In genomic region chrX:41337140-41337539, GRCh38 we compare ENCODE assay signal across 9 cellular contexts. TPM values are rescaled to one million over a fixed set of nuclear protein-coding genes. Genes with fewer than 3 reads are reported as not detected.
DNase-seq lines count a peak whose midpoint lies in the region; ATAC-seq and TF ChIP-seq lines count a peak whose summit lies in the region.
"Had no signal": no experiment of that assay in that cellular context is flagged by ENCODE, and none has a peak within 500 bp of the region (broad histone marks: within the 10 kb centered on the region; RNA-seq: fewer than 3 reads in every experiment).

No MANE protein-coding gene starts in this region.

- 0 out of 2 replicates have a peak overlapping the region, but pooled peaks have one; percentile 7 for H3K9ac ChIP-seq in SK-N-SH

- TF ChIP-seq EP300 in SK-N-SH (IDR thresholded peaks at IDR 0.05; ENCODE audit: borderline replicate concordance in 1 of 2, low read depth in 1 of 2, low read length in 1 of 2): no peak

- no peak overlapping the region for H2AFZ ChIP-seq in SK-N-SH (ENCODE audit: low read depth)
- H2AFZ ChIP-seq in hepatocyte: no peak overlapping the region

- H3K4me2 ChIP-seq in SK-N-SH: peak overlapping the region; percentile 89
- peak overlapping the region; percentile 85 for H3K4me2 ChIP-seq in hepatocyte

- no peak for ATAC-seq in SK-N-SH treated with all-trans-retinoic acid at 6 μM for 48 hours
- no peak for ATAC-seq in stimulated activated memory B cell treated with anti-CD40 and anti-IgM and Interleukin-4, amounts not matched to agents 10 μg/mL and 1 μg/mL and 100 μg/mL, for 72 hours
- no peak for ATAC-seq in HG02852 (IDR thresholded peaks at IDR 0.05; ENCODE audit: unreplicated experiment)

- H3K9me3 Mint-ChIP-seq in activated CD4-positive, alpha-beta memory T cell treated with anti-CD3 and anti-CD28 coated beads, Interleukin-2, amount 10 ng/mL, durations not matched to agents 7 days and 5 days: no peaks in the 10 kb centered on the region
- H3K9me3 Mint-ChIP-seq in stimulated activated memory B cell treated with anti-CD40 and anti-IgM and Interleukin-4, amounts not matched to agents 10 μg/mL and 1 μg/mL and 100 μg/mL, for 72 hours: no peaks in the 10 kb centered on the region

- peak overlapping the region; percentile 87 for H3K4me3 Mint-ChIP-seq in activated CD4-positive, alpha-beta memory T cell treated with anti-CD3 and anti-CD28 coated beads, Interleukin-2, amount 10 ng/mL, durations not matched to agents 7 days and 5 days
- H3K4me3 Mint-ChIP-seq in stimulated activated memory B cell treated with anti-CD40 and anti-IgM and Interleukin-4, amounts not matched to agents 10 μg/mL and 1 μg/mL and 100 μg/mL, for 72 hours: peak overlapping the region; percentile 100

- DNase-seq in SK-N-SH (no peak), hepatocyte (ENCODE audit: low spot score) (no peak)
- DNase-seq in activated CD4-positive, alpha-beta memory T cell treated with anti-CD3 and anti-CD28 coated beads, Interleukin-2, amount 10 ng/mL, durations not matched to agents 7 days and 5 days: no peak
- DNase-seq in stimulated activated CD4-positive, alpha-beta T cell treated with anti-CD3 and anti-CD28 coated beads, Interleukin-2, amount 100 ng/mL, for 24 hours: no peak
- no peak for DNase-seq in stimulated activated naive CD4-positive, alpha-beta T cell treated with Interleukin-2 at 50 U/mL for 16 hours (lab: John Stamatoyannopoulos, UW)
- DNase-seq: H7 had no signal

- POLR2A ChIA-PET in SK-N-SH (lab: Yijun Ruan, JAX): no interaction called here
- POLR2A ChIA-PET in activated CD4-positive, alpha-beta memory T cell treated with anti-CD3 and anti-CD28 coated beads, Interleukin-2, amount 10 ng/mL, durations not matched to agents 7 days and 5 days (lab: Charles Lee): interaction anchor here (0.8 to 3.4 kb wide), 7 partner anchors 11 to 252 kb away, joined by 3 to 21 read pairs (median 4); partner anchors contain the start of gene USP9X

- peaks cover 21% of the 10 kb centered on the region for H3F3A ChIP-seq in SK-N-SH (replicated peaks; ENCODE audit: insufficient read depth)

- 69% methylated on average over 1 of the region's 1 CpG for WGBS in SK-N-SH (ENCODE audit: low lambda C conversion rate)
- 71% methylated on average over 1 of the region's 1 CpG for WGBS in hepatocyte (ENCODE audit: low lambda C conversion rate, missing lambda C conversion rate)

- H3K4me3 ChIP-seq in SK-N-SH (ENCODE audit: low read depth in 2 of 2, low read length in 1 of 2): peak overlapping the region; percentile 99 to 100
- peak overlapping the region; percentile 76 for H3K4me3 ChIP-seq in hepatocyte

- H3K27ac ChIP-seq in SK-N-SH (ENCODE audit: low read depth in 2 of 2, low read length in 1 of 2) (peak overlapping the region in 1 of 2 experiments; percentile 99; a peak in 1 of 4 replicates), hepatocyte (no peak overlapping the region)

- no peaks in the 10 kb centered on the region for H3K27me3 Mint-ChIP-seq in activated CD4-positive, alpha-beta memory T cell treated with anti-CD3 and anti-CD28 coated beads, Interleukin-2, amount 10 ng/mL, durations not matched to agents 7 days and 5 days
- no peaks in the 10 kb centered on the region for H3K27me3 Mint-ChIP-seq in stimulated activated memory B cell treated with anti-CD40 and anti-IgM and Interleukin-4, amounts not matched to agents 10 μg/mL and 1 μg/mL and 100 μg/mL, for 72 hours

- H3K27ac Mint-ChIP-seq in activated CD4-positive, alpha-beta memory T cell treated with anti-CD3 and anti-CD28 coated beads, Interleukin-2, amount 10 ng/mL, durations not matched to agents 7 days and 5 days: peak overlapping the region; percentile 44
- no peak overlapping the region for H3K27ac Mint-ChIP-seq in stimulated activated memory B cell treated with anti-CD40 and anti-IgM and Interleukin-4, amounts not matched to agents 10 μg/mL and 1 μg/mL and 100 μg/mL, for 72 hours

- H3K4me1 ChIP-seq in SK-N-SH (ENCODE audit: control insufficient read depth in 1 of 2, insufficient read depth in 2 of 2, low read depth in 1 of 2, low read length in 1 of 2) (peaks cover 0 to 20% of the 10 kb centered on the region in 2 experiments; a peak in 3 of 4 replicates), hepatocyte (ENCODE audit: insufficient read depth) (peaks cover 6% of the 10 kb centered on the region)

- H3K27me3 ChIP-seq in SK-N-SH (ENCODE audit: insufficient read depth): no peaks in the 10 kb centered on the region
- no peaks in the 10 kb centered on the region for H3K27me3 ChIP-seq in hepatocyte

- H3K79me2 ChIP-seq in SK-N-SH (ENCODE audit: insufficient read depth): peaks cover 82% of the 10 kb centered on the region
- H3K79me2 ChIP-seq in hepatocyte: peaks cover 76% of the 10 kb centered on the region

- CTCF ChIA-PET in SK-N-SH (lab: Yijun Ruan, JAX): interaction anchor here (1.3 kb wide), 1 partner anchor 84 kb away, joined by 5 read pairs; no protein-coding TSS in a partner anchor
- CTCF ChIA-PET in activated CD4-positive, alpha-beta memory T cell treated with anti-CD3 and anti-CD28 coated beads, Interleukin-2, amount 10 ng/mL, durations not matched to agents 7 days and 5 days (lab: Charles Lee): interaction anchor here (0.6 to 1.4 kb wide), 5 partner anchors 46 to 121 kb away, joined by 3 to 4 read pairs (median 3); no protein-coding TSS in a partner anchor

- H4K20me1 ChIP-seq in SK-N-SH (ENCODE audit: insufficient read depth) (peaks cover 72% of the 10 kb centered on the region), hepatocyte (ENCODE audit: insufficient read depth, poor library complexity, severe bottlenecking) (peaks cover 72% of the 10 kb centered on the region)

- peaks cover 40% of the 10 kb centered on the region for H3K4me1 Mint-ChIP-seq in activated CD4-positive, alpha-beta memory T cell treated with anti-CD3 and anti-CD28 coated beads, Interleukin-2, amount 10 ng/mL, durations not matched to agents 7 days and 5 days
- peaks cover 27% of the 10 kb centered on the region for H3K4me1 Mint-ChIP-seq in stimulated activated memory B cell treated with anti-CD40 and anti-IgM and Interleukin-4, amounts not matched to agents 10 μg/mL and 1 μg/mL and 100 μg/mL, for 72 hours

- H3K36me3 ChIP-seq in SK-N-SH (replicated peaks in 1 of 2; ENCODE audit: control insufficient read depth in 1 of 2, insufficient read depth in 2 of 2, low read length in 1 of 2) (peaks cover 44 to 45% of the 10 kb centered on the region in 2 experiments), hepatocyte (replicated peaks; ENCODE audit: insufficient read depth, low read depth) (no peaks in the 10 kb centered on the region)

- TF ChIP-seq RAD21 in SK-N-SH (IDR thresholded peaks at IDR 0.05; ENCODE audit: low read length): no peak

- no peaks in the 10 kb centered on the region for H3K9me2 ChIP-seq in SK-N-SH
- no peaks in the 10 kb centered on the region for H3K9me2 ChIP-seq in hepatocyte (replicated peaks; ENCODE audit: insufficient read depth)

- no peak for TF ChIP-seq CTCF in SK-N-SH (IDR thresholded peaks at IDR 0.05)
- no peak for TF ChIP-seq CTCF in hepatocyte (IDR thresholded peaks at IDR 0.05; ENCODE audit: poor library complexity)

- H3K9me3 ChIP-seq in SK-N-SH (no peaks in the 10 kb centered on the region), hepatocyte (ENCODE audit: low read depth) (no peaks in the 10 kb centered on the region)

- peaks cover 71% of the 10 kb centered on the region for H3K36me3 Mint-ChIP-seq in activated CD4-positive, alpha-beta memory T cell treated with anti-CD3 and anti-CD28 coated beads, Interleukin-2, amount 10 ng/mL, durations not matched to agents 7 days and 5 days (ENCODE audit: low read depth)
- peaks cover 21% of the 10 kb centered on the region for H3K36me3 Mint-ChIP-seq in stimulated activated memory B cell treated with anti-CD40 and anti-IgM and Interleukin-4, amounts not matched to agents 10 μg/mL and 1 μg/mL and 100 μg/mL, for 72 hours

TF ChIP-seq in SK-N-SH, 30 proteins besides CTCF, POLR2A, EP300 and RAD21 (continues in another document):
- no peak for TF ChIP-seq EZH2phosphoT487 (IDR thresholded peaks at IDR 0.05; ENCODE audit: borderline replicate concordance, low read depth)
- no peak for TF ChIP-seq MAX (IDR thresholded peaks at IDR 0.05; ENCODE audit: low read depth)
- no peak for TF ChIP-seq USF1 (IDR thresholded peaks at IDR 0.05; ENCODE audit: borderline replicate concordance, low read depth)
- TF ChIP-seq JUND (IDR thresholded peaks at IDR 0.05): no peak
- no peak for TF ChIP-seq FOXM1 (IDR thresholded peaks at IDR 0.05; ENCODE audit: low read depth)

TF ChIP-seq in SK-N-SH treated with all-trans-retinoic acid at 6 μM for 48 hours, 23 proteins besides CTCF, POLR2A, EP300 and RAD21 (continues in another document):
- TF ChIP-seq TSHZ2 (CRISPR knock-in tag; IDR thresholded peaks at IDR 0.05) (no peak), GLIS3 (CRISPR knock-in tag; IDR thresholded peaks at IDR 0.05) (no peak), ESRRG (CRISPR knock-in tag; IDR thresholded peaks at IDR 0.05) (no peak)

RNA-seq across cellular contexts. Expression of gene DDX3X, which starts 3.2 kb away (rescaled TPM):
- polyA plus RNA-seq in SK-N-SH (2012; rRNA removed): 30.9 and 46.4 TPM in 2 replicates
- 63.8 and 64.9 TPM in 2 replicates for polyA plus RNA-seq in SK-N-SH (2012; cell fraction: cytosol; rRNA removed)
- 39.2 and 79.4 TPM in 2 replicates for polyA plus RNA-seq in SK-N-SH (2012; cell fraction: nucleus; rRNA removed)
- 100 to 1,000 TPM; 224 to 225 TPM for total RNA-seq in activated CD4-positive, alpha-beta memory T cell treated with anti-CD3 and anti-CD28 coated beads, Interleukin-2, amount 10 ng/mL, durations not matched to agents 7 days and 5 days
- total RNA-seq in hepatocyte: 179 and 202 TPM in 2 replicates
- 109 and 124 TPM in 2 replicates for polyA plus RNA-seq in hepatocyte
